ENCODE assay signal across 9 cellular contexts in genomic region chr3:46386206-46386605, GRCh38. TPM values are rescaled to one million over a fixed set of nuclear protein-coding genes. Genes with fewer than 3 reads are reported as not detected.
A peak's percentile ranks its signal among the peaks of the same experiment; 100 is the strongest.
DNase-seq lines count a peak whose midpoint lies in the region; ATAC-seq and TF ChIP-seq lines count a peak whose summit lies in the region.
"Had no signal": no experiment of that assay in that cellular context is flagged by ENCODE, and none has a peak within 500 bp of the region (broad histone marks: within the 10 kb centered on the region; RNA-seq: fewer than 3 reads in every experiment).

No MANE protein-coding gene starts in this region.

- no peak for TF ChIP-seq CTCF in esophagus muscularis mucosa (IDR thresholded peaks at IDR 0.05)

- ATAC-seq in HG03565 (IDR thresholded peaks at IDR 0.05; ENCODE audit: unreplicated experiment): no peak

- no peak overlapping the region for H3K9ac ChIP-seq in adipocyte (ENCODE audit: low read length)
- H3K9ac ChIP-seq in mucosa of rectum (ENCODE audit: low read depth in 1 of 2, low read length in 2 of 2): peak overlapping the region in 1 of 2 donors; percentile 3

- peaks cover 11% of the 10 kb centered on the region for H3K27me3 ChIP-seq in adipocyte (replicated peaks; ENCODE audit: control insufficient read depth, insufficient read depth, low read length)
- H3K27me3 ChIP-seq in mucosa of rectum (ENCODE audit: control insufficient read depth in 2 of 2, insufficient read depth in 2 of 2, low read length in 2 of 2): no peaks in the 10 kb centered on the region
- peaks cover 0 to 11% (median 0%) of the 10 kb centered on the region in 4 donors for H3K27me3 ChIP-seq in esophagus muscularis mucosa

- peak; percentile 47 for DNase-seq in DMS53 treated with DMSO at 0.1 percent for 48 hours (lab: John Stamatoyannopoulos, UW; ENCODE audit: unreplicated experiment)
- DNase-seq in HT1080 (ENCODE audit: low read depth): peak; percentile 96
- peak; percentile 13 for DNase-seq in adipocyte (ENCODE audit: low read depth)
- DNase-seq in esophagus muscularis mucosa (ENCODE audit: extremely low spot score): no peak
- no peak for DNase-seq in stimulated activated CD4-positive, alpha-beta T cell treated with anti-CD3 and anti-CD28 coated beads, Interleukin-1b, Interleukin-23, amount 100 ng/mL, for 48 hours
- DNase-seq in T1000 (lab: John Stamatoyannopoulos, UW): no peak

- TF ChIP-seq POLR2A in esophagus muscularis mucosa (IDR thresholded peaks at IDR 0.05; ENCODE audit: low read depth): no peak

- no peak overlapping the region for H3K4me3 ChIP-seq in adipocyte (ENCODE audit: low read length)
- H3K4me3 ChIP-seq in mucosa of rectum (ENCODE audit: low read length in 2 of 2): no peak overlapping the region
- no peak overlapping the region for H3K4me3 ChIP-seq in esophagus muscularis mucosa

- no peaks in the 10 kb centered on the region for H3K36me3 ChIP-seq in adipocyte (ENCODE audit: control insufficient read depth, insufficient read depth, low read length, severe bottlenecking)
- H3K36me3 ChIP-seq in mucosa of rectum (ENCODE audit: control insufficient read depth in 2 of 2, insufficient read depth in 2 of 2, low read length in 2 of 2): no peaks in the 10 kb centered on the region
- no peaks in the 10 kb centered on the region for H3K36me3 ChIP-seq in esophagus muscularis mucosa

- H3K9me3 ChIP-seq in adipocyte (ENCODE audit: control insufficient read depth, low read length) (no peaks in the 10 kb centered on the region), mucosa of rectum (ENCODE audit: control insufficient read depth in 2 of 2, low read length in 2 of 2) (no peaks in the 10 kb centered on the region), esophagus muscularis mucosa (no peaks in the 10 kb centered on the region)

- 46% methylated on average over 4 of the region's 4 CpGs for WGBS in esophagus muscularis mucosa

- TF ChIP-seq EP300 in esophagus muscularis mucosa (IDR thresholded peaks at IDR 0.05): no peak

- intact Hi-C loops in esophagus muscularis mucosa (cut with DNase I): no loop called here

- H3K4me1 ChIP-seq in adipocyte (ENCODE audit: control insufficient read depth, insufficient read depth, low read length) (no peaks in the 10 kb centered on the region), mucosa of rectum (ENCODE audit: control insufficient read depth in 2 of 2, insufficient read depth in 2 of 2, low read length in 2 of 2) (peaks cover 10 to 22% of the 10 kb centered on the region in 2 donors), esophagus muscularis mucosa (peaks cover 0 to under 1% (median 0%) of the 10 kb centered on the region in 4 donors)

- peak overlapping the region; percentile 52 to 67 for H3K27ac ChIP-seq in mucosa of rectum (ENCODE audit: low read depth in 2 of 2, low read length in 2 of 2)
- H3K27ac ChIP-seq in esophagus muscularis mucosa (replicated peaks in 1 of 4): no peak overlapping the region

RNA-seq across cellular contexts. Expression of gene CCR5, which starts 15.5 kb away (rescaled TPM):
- total RNA-seq in HT1080 (2014; rRNA removed; shearing (Covaris generic)): not detected in 2 replicates
- polyA plus RNA-seq in HT1080 (2015; cell fraction: cytosol; rRNA removed): not detected in 2 replicates
- polyA plus RNA-seq in HT1080 (2015; cell fraction: nucleus; rRNA removed): not detected in 2 replicates
- total RNA-seq in esophagus muscularis mucosa: 1 to 10 TPM in 1 of 4 donors, under 1 TPM in 3; 0.39 to 3.0 (median 0.44) TPM

RNA-seq across cellular contexts. Expression of gene CCRL2, which starts 20.9 kb away (rescaled TPM):
- 2.6 and 3.7 TPM in 2 replicates for total RNA-seq in HT1080 (2014; rRNA removed; shearing (Covaris generic))
- polyA plus RNA-seq in HT1080 (2015; cell fraction: cytosol; rRNA removed): 1.9 and 2.6 TPM in 2 replicates
- 4.2 and 5.2 TPM in 2 replicates for polyA plus RNA-seq in HT1080 (2015; cell fraction: nucleus; rRNA removed)
- 1 to 10 TPM; 1.1 to 3.0 (median 2.0) TPM for total RNA-seq in esophagus muscularis mucosa

RNA-seq across cellular contexts. Expression of gene CCR2, which starts 32.3 kb away (rescaled TPM):
- total RNA-seq in HT1080 (2014; rRNA removed; shearing (Covaris generic)): not detected in 2 replicates
- not detected in 2 replicates for polyA plus RNA-seq in HT1080 (2015; cell fraction: cytosol; rRNA removed)
- not detected in 2 replicates for polyA plus RNA-seq in HT1080 (2015; cell fraction: nucleus; rRNA removed)
- 1 to 10 TPM in 3 of 4 donors, under 1 TPM in 1; 0.46 to 6.0 (median 2.3) TPM for total RNA-seq in esophagus muscularis mucosa
- polyA plus RNA-seq: fibroblast of lung had no signal

Comparison
In these comparisons a context has a peak if more than half of its experiments do, and no peak if none do; other contexts are left out.
1. DNase-seq: peak in DMS53 treated with DMSO at 0.1 percent for 48 hours (single experiment), HT1080 (single experiment) and adipocyte (single experiment); none in esophagus muscularis mucosa (single experiment), stimulated activated CD4-positive, alpha-beta T cell treated with anti-CD3 and anti-CD28 coated beads, Interleukin-1b, Interleukin-23, amount 100 ng/mL, for 48 hours (single experiment) and T1000 (single experiment).
2. H3K27ac ChIP-seq: peak in mucosa of rectum (2 of 2); none in esophagus muscularis mucosa (0 of 4).